In the genomic region with DNA sequence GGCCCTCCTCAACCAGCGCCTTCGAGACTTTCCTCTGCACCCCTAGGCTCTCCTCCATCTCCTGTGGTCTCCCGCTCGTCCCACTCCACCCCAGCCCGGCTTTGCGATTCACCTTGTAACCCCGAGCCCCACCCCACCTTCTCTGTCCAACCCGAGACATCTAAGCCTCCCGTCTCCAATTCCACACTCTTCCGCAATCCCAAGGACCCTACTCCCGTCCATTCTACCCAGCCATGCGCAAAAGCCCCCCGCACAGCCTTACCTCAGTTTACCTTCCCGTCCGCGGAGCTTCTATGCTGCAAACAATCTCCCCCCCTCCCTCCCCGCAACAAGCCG, we compare ENCODE assay signal across 8 cellular contexts. TPM values are rescaled to one million over a fixed set of nuclear protein-coding genes. Genes with fewer than 3 reads are reported as not detected.
DNase-seq lines count a peak whose midpoint lies in the region; ATAC-seq lines count a peak whose summit lies in the region.

No MANE protein-coding gene starts in this region.

- no peaks in the 10 kb centered on the region for H3K27me3 ChIP-seq in iPS-20b (ENCODE audit: insufficient read depth, low read length)

- intact Hi-C loops in activated T-helper 2 cell treated with anti-CD3 and anti-CD28 coated beads, Interferon-gamma antibody, Interleukin-2, Interleukin-4, amounts not matched to agents 10 μg/mL and 5 μg/mL and 100 μg/mL, durations not matched to agents 14 hours and 24 hours and 36 hours (cut with micrococcal nuclease) = loop anchor here (5.0 kb wide), 2 partner anchors 343 to 1893 kb away; a partner anchor contains a TSS

- H3K27ac ChIP-seq in iPS-20b (ENCODE audit: low read length) (peak overlapping the region; percentile 100), substantia nigra (ENCODE audit: low read depth, low read length, poor library complexity, severe bottlenecking) (peak overlapping the region; percentile 87)

- peak overlapping the region; percentile 96 for H3K4me3 ChIP-seq in iPS-20b (ENCODE audit: low read length)

- H3K4me3 Mint-ChIP-seq in activated T-helper 2 cell treated with anti-CD3 and anti-CD28 coated beads, Interferon-gamma antibody, Interleukin-2, Interleukin-4, amounts not matched to agents 10 μg/mL and 5 μg/mL and 100 μg/mL, durations not matched to agents 14 hours and 24 hours and 36 hours (ENCODE audit: low read depth) = peak overlapping the region; percentile 92

- no peaks in the 10 kb centered on the region for H3K9me3 Mint-ChIP-seq in activated T-helper 2 cell treated with anti-CD3 and anti-CD28 coated beads, Interferon-gamma antibody, Interleukin-2, Interleukin-4, amounts not matched to agents 10 μg/mL and 5 μg/mL and 100 μg/mL, durations not matched to agents 14 hours and 24 hours and 36 hours

- H3K27ac Mint-ChIP-seq in activated T-helper 2 cell treated with anti-CD3 and anti-CD28 coated beads, Interferon-gamma antibody, Interleukin-2, Interleukin-4, amounts not matched to agents 10 μg/mL and 5 μg/mL and 100 μg/mL, durations not matched to agents 14 hours and 24 hours and 36 hours = peak overlapping the region; percentile 99

- no peaks in the 10 kb centered on the region for H3K9me3 ChIP-seq in iPS-20b (ENCODE audit: insufficient read depth, low read depth, low read length)

- peaks cover 36% of the 10 kb centered on the region for H3K36me3 ChIP-seq in iPS-20b (ENCODE audit: insufficient read depth, low read depth, low read length)

- H3K4me1 Mint-ChIP-seq in activated T-helper 2 cell treated with anti-CD3 and anti-CD28 coated beads, Interferon-gamma antibody, Interleukin-2, Interleukin-4, amounts not matched to agents 10 μg/mL and 5 μg/mL and 100 μg/mL, durations not matched to agents 14 hours and 24 hours and 36 hours (ENCODE audit: low read depth) = peaks cover 40% of the 10 kb centered on the region

- no peak for DNase-seq in activated T-helper 2 cell treated with anti-CD3 and anti-CD28 coated beads, Interferon-gamma antibody, Interleukin-2, Interleukin-4, amounts not matched to agents 10 μg/mL and 5 μg/mL and 100 μg/mL, durations not matched to agents 14 hours and 24 hours and 36 hours (ENCODE audit: low spot score)
- DNase-seq in substantia nigra (lab: John Stamatoyannopoulos, UW) (peak in 1 of 49 donors; percentile 46), AG08396 (ENCODE audit: low spot score) (no peak), NCI-H187 treated with DMSO at 0.1 percent for 48 hours (lab: John Stamatoyannopoulos, UW) (no peak), LoVo (ENCODE audit: low spot score) (no peak)

- H3K36me3 Mint-ChIP-seq in activated T-helper 2 cell treated with anti-CD3 and anti-CD28 coated beads, Interferon-gamma antibody, Interleukin-2, Interleukin-4, amounts not matched to agents 10 μg/mL and 5 μg/mL and 100 μg/mL, durations not matched to agents 14 hours and 24 hours and 36 hours (ENCODE audit: low read depth) = peaks cover 34% of the 10 kb centered on the region

- no peaks in the 10 kb centered on the region for H3K27me3 Mint-ChIP-seq in activated T-helper 2 cell treated with anti-CD3 and anti-CD28 coated beads, Interferon-gamma antibody, Interleukin-2, Interleukin-4, amounts not matched to agents 10 μg/mL and 5 μg/mL and 100 μg/mL, durations not matched to agents 14 hours and 24 hours and 36 hours (ENCODE audit: low read depth)

- peak overlapping the region; percentile 96 for H3K9ac ChIP-seq in iPS-20b (ENCODE audit: low read depth, low read length)

- ATAC-seq in GM18909 (IDR thresholded peaks at IDR 0.05; ENCODE audit: poor library complexity, unreplicated experiment) (peak; percentile 8), HG02938 (IDR thresholded peaks at IDR 0.05; ENCODE audit: unreplicated experiment) (peak; percentile 2)

- H3K4me1 ChIP-seq in iPS-20b (ENCODE audit: insufficient read depth, low read length) = no peaks in the 10 kb centered on the region

RNA-seq across cellular contexts. Expression of a gene that starts 0.2 kb away (rescaled TPM):
- 27.1 TPM in 2 replicates for total RNA-seq in activated T-helper 2 cell treated with anti-CD3 and anti-CD28 coated beads, Interferon-gamma antibody, Interleukin-2, Interleukin-4, amounts not matched to agents 10 μg/mL and 5 μg/mL and 100 μg/mL, durations not matched to agents 14 hours and 24 hours and 36 hours

RNA-seq across cellular contexts. Expression of a gene that starts 12.5 kb away (rescaled TPM):
- total RNA-seq in activated T-helper 2 cell treated with anti-CD3 and anti-CD28 coated beads, Interferon-gamma antibody, Interleukin-2, Interleukin-4, amounts not matched to agents 10 μg/mL and 5 μg/mL and 100 μg/mL, durations not matched to agents 14 hours and 24 hours and 36 hours = 46.0 and 51.6 TPM in 2 replicates

RNA-seq across cellular contexts. Expression of a gene that starts 33.3 kb away (rescaled TPM):
- total RNA-seq in activated T-helper 2 cell treated with anti-CD3 and anti-CD28 coated beads, Interferon-gamma antibody, Interleukin-2, Interleukin-4, amounts not matched to agents 10 μg/mL and 5 μg/mL and 100 μg/mL, durations not matched to agents 14 hours and 24 hours and 36 hours = 86.4 and 87.0 TPM in 2 replicates
